ENCODE assay signal across 16 cellular contexts in the genomic region with DNA sequence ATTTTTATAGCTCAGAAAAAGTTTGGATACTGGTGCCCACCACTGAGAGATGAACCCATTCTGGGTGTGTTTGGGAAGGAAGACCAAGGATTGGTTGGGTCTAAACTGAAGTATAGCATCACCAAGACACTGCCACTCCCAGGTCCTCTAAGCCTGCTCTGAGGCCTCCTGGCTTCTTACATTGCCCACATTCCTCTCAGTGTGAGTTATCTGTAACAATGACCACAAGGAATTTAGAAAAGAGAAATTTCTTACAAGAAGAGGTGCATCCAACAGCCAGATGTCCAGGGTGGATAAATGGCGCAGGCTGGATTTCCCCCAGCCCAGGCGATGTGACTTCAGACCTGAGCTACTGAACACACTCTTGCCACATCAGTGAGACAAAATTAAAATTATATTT. TPM values are rescaled to one million over a fixed set of nuclear protein-coding genes. Genes with fewer than 3 reads are reported as not detected.
DNase-seq lines count a peak whose midpoint lies in the region; ATAC-seq and TF ChIP-seq lines count a peak whose summit lies in the region.
"Had no signal": no experiment of that assay in that cellular context is flagged by ENCODE, and none has a peak within 500 bp of the region (broad histone marks: within the 10 kb centered on the region; RNA-seq: fewer than 3 reads in every experiment).

No MANE protein-coding gene starts in this region.

- no peak for TF ChIP-seq CTCF in HFFc6 (IDR thresholded peaks at IDR 0.05)

- no peaks in the 10 kb centered on the region for H3K36me3 Mint-ChIP-seq in HFFc6 (ENCODE audit: low read depth)
- H3K36me3 Mint-ChIP-seq in naive thymus-derived CD8-positive, alpha-beta T cell, result no peaks in the 10 kb centered on the region
- H3K36me3 Mint-ChIP-seq: activated naive CD8-positive, alpha-beta T cell treated with anti-CD3 and anti-CD28 coated beads for 36 hours; IgD-negative memory B cell had no signal

- no peaks in the 10 kb centered on the region for H3K9me3 Mint-ChIP-seq in HFFc6
- no peaks in the 10 kb centered on the region for H3K9me3 Mint-ChIP-seq in naive thymus-derived CD8-positive, alpha-beta T cell
- H3K9me3 Mint-ChIP-seq: activated naive CD8-positive, alpha-beta T cell treated with anti-CD3 and anti-CD28 coated beads for 36 hours; IgD-negative memory B cell had no signal

- peak overlapping the region; percentile 53; the same call in 1 of the 2 replicates for H3K27ac Mint-ChIP-seq in HFFc6
- H3K27ac Mint-ChIP-seq in naive thymus-derived CD8-positive, alpha-beta T cell, result no peak overlapping the region
- H3K27ac Mint-ChIP-seq: activated naive CD8-positive, alpha-beta T cell treated with anti-CD3 and anti-CD28 coated beads for 36 hours; IgD-negative memory B cell had no signal

- H3K4me1 Mint-ChIP-seq in HFFc6 (ENCODE audit: low read depth), result peaks cover 39% of the 10 kb centered on the region
- H3K4me1 Mint-ChIP-seq in naive thymus-derived CD8-positive, alpha-beta T cell, result peaks cover 1 to 27% (median 13%) of the 10 kb centered on the region in 4 donors

- POLR2A ChIA-PET in naive thymus-derived CD8-positive, alpha-beta T cell (lab: Charles Lee), result no interaction called here

- DNase-seq in HFFc6 (peak; percentile 89), T1000 (lab: John Stamatoyannopoulos, UW) (peak; percentile 54), fibroblast of the conjunctiva (ENCODE audit: low read depth) (peak; percentile 65), stromal cell of bone marrow (ENCODE audit: low read depth) (peak; percentile 18), DMS153 treated with DMSO at 0.1 percent for 48 hours (lab: John Stamatoyannopoulos, UW; ENCODE audit: unreplicated experiment) (no peak)
- no peak for DNase-seq in naive thymus-derived CD8-positive, alpha-beta T cell
- DNase-seq: activated CD8-positive, alpha-beta memory T cell treated with anti-CD3 and anti-CD28 coated beads, Interleukin-2, amount 50 U/mL, for 4 hours; activated naive CD8-positive, alpha-beta T cell treated with anti-CD3 and anti-CD28 coated beads for 36 hours; dermis blood vessel endothelial cell; DMS53; NCI-H1694; NCI-H82 had no signal

- peak overlapping the region; percentile 68 for H3K4me3 Mint-ChIP-seq in HFFc6
- H3K4me3 Mint-ChIP-seq in naive thymus-derived CD8-positive, alpha-beta T cell, result no peak overlapping the region
- H3K4me3 Mint-ChIP-seq: activated naive CD8-positive, alpha-beta T cell treated with anti-CD3 and anti-CD28 coated beads for 36 hours; IgD-negative memory B cell had no signal

- ATAC-seq in naive thymus-derived CD8-positive, alpha-beta T cell, result no peak
- ATAC-seq in GM18517 (IDR thresholded peaks at IDR 0.05; ENCODE audit: unreplicated experiment), result no peak
- ATAC-seq: left lobe of liver had no signal

- H3K27me3 Mint-ChIP-seq in HFFc6 (ENCODE audit: insufficient read depth), result peaks cover 2% of the 10 kb centered on the region
- peaks cover 0 to 19% (median 10%) of the 10 kb centered on the region in 5 donors for H3K27me3 Mint-ChIP-seq in naive thymus-derived CD8-positive, alpha-beta T cell
- H3K27me3 Mint-ChIP-seq: IgD-negative memory B cell had no signal

RNA-seq across cellular contexts. Expression of a gene that starts 1.6 kb away (rescaled TPM):
- total RNA-seq in HFFc6 (2021; fragmentation: NEBNext Ultra II Directional; extraction: Animal tissue kit (Norgen Biotek cat#: 25700)), result not detected
- not detected for total RNA-seq in naive thymus-derived CD8-positive, alpha-beta T cell
- under 1 TPM in 1 of 3 donors, not detected in 2; 0.16 TPM for polyA plus RNA-seq in naive thymus-derived CD8-positive, alpha-beta T cell
- total RNA-seq: activated naive CD8-positive, alpha-beta T cell treated with anti-CD3 and anti-CD28 coated beads for 36 hours; dermis blood vessel endothelial cell; left lobe of liver; tibial nerve had no signal
- polyA plus RNA-seq: IgD-negative memory B cell had no signal

Comparison
In these comparisons a context has a peak if more than half of its experiments do, and no peak if none do; other contexts are left out.
1. DNase-seq: peak in HFFc6 (single experiment), T1000 (single experiment), fibroblast of the conjunctiva (single experiment) and stromal cell of bone marrow (single experiment); none in naive thymus-derived CD8-positive, alpha-beta T cell (0 of 10) and DMS153 treated with DMSO at 0.1 percent for 48 hours (single experiment).